In genomic region chr11:78379039-78379670, GRCh38 we compare ENCODE assay signal across 13 cellular contexts. TPM values are rescaled to one million over a fixed set of nuclear protein-coding genes. Genes with fewer than 3 reads are reported as not detected.
DNase-seq lines count a peak whose midpoint lies in the region; ATAC-seq and TF ChIP-seq lines count a peak whose summit lies in the region.
"Had no signal": no experiment of that assay in that cellular context is flagged by ENCODE, and none has a peak within 500 bp of the region (broad histone marks: within the 10 kb centered on the region; RNA-seq: fewer than 3 reads in every experiment).

No MANE protein-coding gene starts in this region.

- intact Hi-C loops in transverse colon (cut with DNase I; ENCODE audit: low total_unique reads) (no loop called here), posterior cingulate gyrus (cut with DNase I) (no loop called here)

- CTCF ChIA-PET in activated CD8-positive, alpha-beta memory T cell treated with anti-CD3 and anti-CD28 coated beads, Interleukin-2, amount 10 ng/mL, durations not matched to agents 7 days and 5 days (lab: Charles Lee) = interaction anchor here (1.2 to 1.4 kb wide), 2 partner anchors 52 to 87 kb away, joined by 3 to 4 read pairs; no protein-coding TSS in a partner anchor

- peak; percentile 82 for ATAC-seq in activated CD8-positive, alpha-beta memory T cell treated with anti-CD3 and anti-CD28 coated beads, Interleukin-2, amount 10 ng/mL, durations not matched to agents 7 days and 5 days
- ATAC-seq in stimulated activated naive CD8-positive, alpha-beta T cell treated with anti-CD3 and anti-CD28 coated beads, Interleukin-15, Interleukin-2, amounts not matched to agents 100 U/mL and 50 U/mL, for 24 hours = no peak

- H3K27ac Mint-ChIP-seq in activated CD8-positive, alpha-beta memory T cell treated with anti-CD3 and anti-CD28 coated beads, Interleukin-2, amount 10 ng/mL, durations not matched to agents 7 days and 5 days = peak overlapping the region; percentile 63

- H3K9me3 ChIP-seq in subcutaneous abdominal adipose tissue (ENCODE audit: control insufficient read depth in 5 of 5, low read length in 5 of 5) (peaks cover 0 to 8% (median 3%) of the 10 kb centered on the region in 5 donors), transverse colon (no peaks in the 10 kb centered on the region)
- H3K9me3 ChIP-seq: ascending aorta had no signal

- H3K4me1 ChIP-seq in subcutaneous abdominal adipose tissue (ENCODE audit: control insufficient read depth in 5 of 5, insufficient read depth in 5 of 5, low read length in 5 of 5) (peaks cover 2 to 42% (median 35%) of the 10 kb centered on the region in 5 donors), transverse colon (peaks cover 0 to 45% (median 6%) of the 10 kb centered on the region in 4 donors)
- H3K4me1 ChIP-seq: ascending aorta had no signal

- no peak overlapping the region for H3K4me3 ChIP-seq in fibroblast of mammary gland (ENCODE audit: control insufficient read depth, low read depth, low read length)
- H3K4me3 ChIP-seq in subcutaneous abdominal adipose tissue (ENCODE audit: low read depth in 1 of 5, low read length in 5 of 5) = no peak overlapping the region
- H3K4me3 ChIP-seq in transverse colon = no peak overlapping the region
- H3K4me3 ChIP-seq: ascending aorta had no signal

- 83 to 85% methylated on average over 3 of the region's 3 CpGs for WGBS in transverse colon (ENCODE audit: low coverage in 1 of 2), 2 donors

- H3K27me3 ChIP-seq in subcutaneous abdominal adipose tissue (ENCODE audit: control insufficient read depth in 5 of 5, insufficient read depth in 4 of 5, low read length in 5 of 5) = no peaks in the 10 kb centered on the region
- H3K27me3 ChIP-seq in transverse colon = no peaks in the 10 kb centered on the region
- H3K27me3 ChIP-seq: ascending aorta had no signal

- peaks cover 5% of the 10 kb centered on the region for H3K9me3 Mint-ChIP-seq in activated CD8-positive, alpha-beta memory T cell treated with anti-CD3 and anti-CD28 coated beads, Interleukin-2, amount 10 ng/mL, durations not matched to agents 7 days and 5 days (ENCODE audit: low read depth)

- peaks cover 17% of the 10 kb centered on the region for H3K4me1 Mint-ChIP-seq in activated CD8-positive, alpha-beta memory T cell treated with anti-CD3 and anti-CD28 coated beads, Interleukin-2, amount 10 ng/mL, durations not matched to agents 7 days and 5 days

- no peak overlapping the region for H3K9ac ChIP-seq in subcutaneous abdominal adipose tissue (ENCODE audit: low read length in 5 of 5)

- DNase-seq in activated CD8-positive, alpha-beta memory T cell treated with anti-CD3 and anti-CD28 coated beads, Interleukin-2, amount 10 ng/mL, durations not matched to agents 7 days and 5 days = no peak
- no peak for DNase-seq in activated CD8-positive, alpha-beta memory T cell treated with anti-CD3 and anti-CD28 coated beads, Interleukin-2, amount 50 U/mL, for 48 hours
- DNase-seq in MV-4-11 (lab: John Stamatoyannopoulos, UW) (peak; percentile 72), fibroblast of mammary gland (ENCODE audit: low read depth) (peak; percentile 25), transverse colon (no peak), posterior cingulate gyrus (no peak)
- DNase-seq in stimulated activated naive CD8-positive, alpha-beta T cell treated with anti-CD3 and anti-CD28 coated beads, Interleukin-15, Interleukin-2, amounts not matched to agents 100 U/mL and 50 U/mL, for 24 hours = no peak
- DNase-seq: activated CD4-positive, alpha-beta T cell treated with anti-CD3 and anti-CD28 coated beads, Interleukin-2, amount 50 U/mL, for 48 hours; H9; hippocampal formation; NCI-H510A treated with DMSO at 0.1 percent for 48 hours had no signal

- H3K27ac ChIP-seq in subcutaneous abdominal adipose tissue (ENCODE audit: low read depth, low read length) (peak overlapping the region; percentile 26), transverse colon (no peak overlapping the region)
- H3K27ac ChIP-seq: ascending aorta had no signal

- no peak for TF ChIP-seq CTCF in fibroblast of mammary gland (conservative IDR thresholded peaks at IDR 0.05; ENCODE audit: control insufficient read depth, insufficient read depth, low read depth, low read length)
- TF ChIP-seq CTCF in transverse colon (IDR thresholded peaks at IDR 0.05) = no peak

- no peak for TF ChIP-seq EP300 in transverse colon (IDR thresholded peaks at IDR 0.05; ENCODE audit: low read depth)

- H3K27me3 Mint-ChIP-seq in activated CD8-positive, alpha-beta memory T cell treated with anti-CD3 and anti-CD28 coated beads, Interleukin-2, amount 10 ng/mL, durations not matched to agents 7 days and 5 days = no peaks in the 10 kb centered on the region

- no peak for TF ChIP-seq POLR2A in transverse colon (IDR thresholded peaks at IDR 0.05)

- in situ Hi-C loops in transverse colon (cut with MboI; ENCODE audit: low pct_ligation_motif_present in 1 of 4, low pct_unique_long_range_greater_than_20kb in 1 of 4, low sequenced_read_pairs in 3 of 4) = no loop called here

- peaks cover 0 to 8% (median 0%) of the 10 kb centered on the region in 5 donors for H3K36me3 ChIP-seq in subcutaneous abdominal adipose tissue (ENCODE audit: control insufficient read depth in 5 of 5, insufficient read depth in 5 of 5, low read length in 5 of 5)
- H3K36me3 ChIP-seq in transverse colon = no peaks in the 10 kb centered on the region

- H3K36me3 Mint-ChIP-seq in activated CD8-positive, alpha-beta memory T cell treated with anti-CD3 and anti-CD28 coated beads, Interleukin-2, amount 10 ng/mL, durations not matched to agents 7 days and 5 days = peaks cover 51% of the 10 kb centered on the region

- H3K4me3 Mint-ChIP-seq in activated CD8-positive, alpha-beta memory T cell treated with anti-CD3 and anti-CD28 coated beads, Interleukin-2, amount 10 ng/mL, durations not matched to agents 7 days and 5 days = no peak overlapping the region
- H3K4me3 Mint-ChIP-seq: H9 had no signal

RNA-seq across cellular contexts. Expression of gene GAB2, which starts 38.5 kb away (rescaled TPM):
- 10 to 100 TPM; 23.8 to 29.9 TPM for total RNA-seq in activated CD8-positive, alpha-beta memory T cell treated with anti-CD3 and anti-CD28 coated beads, Interleukin-2, amount 10 ng/mL, durations not matched to agents 7 days and 5 days
- total RNA-seq in transverse colon = 10 to 100 TPM in 3 of 4 donors, 1 to 10 TPM in 1; 5.8 to 35.7 (median 22.9) TPM

Comparison
In these comparisons a context has a peak if more than half of its experiments do, and no peak if none do; other contexts are left out.
1. DNase-seq: peak in MV-4-11 (single experiment) and fibroblast of mammary gland (single experiment); none in activated CD8-positive, alpha-beta memory T cell treated with anti-CD3 and anti-CD28 coated beads, Interleukin-2, amount 10 ng/mL, durations not matched to agents 7 days and 5 days (single experiment), activated CD8-positive, alpha-beta memory T cell treated with anti-CD3 and anti-CD28 coated beads, Interleukin-2, amount 50 U/mL, for 48 hours (single experiment), stimulated activated naive CD8-positive, alpha-beta T cell treated with anti-CD3 and anti-CD28 coated beads, Interleukin-15, Interleukin-2, amounts not matched to agents 100 U/mL and 50 U/mL, for 24 hours (single experiment), transverse colon (single experiment) and posterior cingulate gyrus (0 of 10).